7 cellular contexts compared by ENCODE assay signal in the genomic region with DNA sequence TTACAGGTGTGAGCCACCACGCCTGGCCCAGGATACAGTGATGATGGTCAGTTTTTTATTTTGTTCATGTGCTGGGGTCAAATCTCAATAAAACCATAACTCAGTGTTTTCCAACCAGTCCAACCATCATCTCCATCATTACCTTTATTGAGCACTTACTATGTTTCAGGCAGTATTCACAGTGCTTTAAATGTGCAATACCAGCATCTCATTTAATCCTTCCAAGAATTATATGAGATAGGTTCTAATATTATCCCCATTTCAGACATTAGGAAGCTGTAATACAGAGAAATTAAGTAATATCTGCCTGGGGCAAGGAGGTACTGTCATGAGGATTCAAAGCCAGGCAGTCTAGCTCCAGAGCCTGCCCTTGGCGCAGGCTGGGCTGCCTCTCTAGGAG.
"Had no signal": no experiment of that assay in that cellular context is flagged by ENCODE, and none has a peak within 500 bp of the region (broad histone marks: within the 10 kb centered on the region; RNA-seq: fewer than 3 reads in every experiment).

No MANE protein-coding gene starts in this region.

- H3K4me2 ChIP-seq: GM23338 had no signal

- H3K4me1 ChIP-seq: HAP-1 had no signal

- H3K27ac Mint-ChIP-seq: GM23338 had no signal

- H2AFZ ChIP-seq: GM23338 had no signal

- DNase-seq: H7, IMR-90, KG1 had no signal

- H3K9me3 ChIP-seq: HAP-1 had no signal

- FAIRE-seq: K562 had no signal

- H3K4me3 ChIP-seq: GM23338, HAP-1, K562 had no signal

- H3K4me3 Mint-ChIP-seq: GM23338 had no signal

- ATAC-seq: GM23338, HCT116, K562 had no signal

- H3K36me3 ChIP-seq: HAP-1 had no signal

- H3K9me3 Mint-ChIP-seq: GM23338 had no signal
